Comparison of ENCODE assay signal across 27 cellular contexts in the genomic region with DNA sequence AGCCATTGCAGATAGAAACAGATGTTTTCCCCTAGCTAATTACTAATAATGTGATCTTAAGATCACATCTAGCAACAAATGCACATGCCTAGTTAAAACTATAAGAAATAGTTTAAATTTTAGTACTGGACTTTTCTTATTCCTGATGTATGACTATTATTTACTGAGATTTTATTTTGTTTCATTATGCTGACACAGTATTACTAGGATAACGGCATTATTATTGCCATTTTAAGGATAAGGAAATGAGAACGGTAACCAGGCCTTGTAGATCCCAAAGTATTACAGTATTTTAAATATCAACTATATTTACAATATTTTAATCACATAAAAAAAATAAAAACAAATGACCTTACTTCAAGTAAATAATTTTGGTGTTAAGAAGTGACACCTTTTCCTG.
"Had no signal": no experiment of that assay in that cellular context is flagged by ENCODE, and none has a peak within 500 bp of the region (broad histone marks: within the 10 kb centered on the region; RNA-seq: fewer than 3 reads in every experiment).

No MANE protein-coding gene starts in this region.

- DNase-seq: stimulated activated CD4-positive, alpha-beta T cell treated with anti-CD3 and anti-CD28 coated beads, Interleukin-2, amount 100 ng/mL, for 48 hours; stimulated activated CD4-positive, alpha-beta T cell treated with anti-CD3 and anti-CD28 coated beads, Interleukin-4, amount 100 ng/mL, for 1 hour; stimulated activated CD4-positive, alpha-beta T cell treated with anti-CD3 and anti-CD28 coated beads, Interleukin-4, amount 100 ng/mL, for 24 hours; stimulated activated CD4-positive, alpha-beta T cell treated with anti-CD3 and anti-CD28 coated beads, Interleukin-4, amount 100 ng/mL, for 4 hours; stimulated activated CD8-positive, alpha-beta memory T cell treated with anti-CD3 and anti-CD28 coated beads, Interleukin-4, amount 100 ng/mL, for 48 hours; stimulated activated naive B cell treated with anti-CD40 and anti-IgM and Interleukin-4, amounts not matched to agents 10 μg/mL and 1 μg/mL and 100 μg/mL, for 72 hours; stimulated activated naive CD4-positive, alpha-beta T cell; stimulated activated naive CD4-positive, alpha-beta T cell treated with Interleukin-2 at 50 U/mL for 16 hours; stimulated activated naive CD8-positive, alpha-beta T cell treated with anti-CD3 and anti-CD28 coated beads, Interleukin-15, amount 100 ng/mL, for 72 hours; stimulated activated naive CD8-positive, alpha-beta T cell treated with anti-CD3 and anti-CD28 coated beads, Interleukin-15, Interleukin-2, amounts not matched to agents 100 U/mL and 50 U/mL, for 24 hours; stomach; substantia nigra; testis; thyroid gland; tibial artery; transverse colon; trophoblast cell; upper lobe of left lung; upper lobe of right lung; uterus had no signal

- FAIRE-seq: urothelium cell line had no signal

- H3K4me1 ChIP-seq: stomach, suprapubic skin, testis, thyroid gland, tibial artery, transverse colon, upper lobe of left lung, upper lobe of right lung, uterus, vagina had no signal

- H3K27ac ChIP-seq: stomach, suprapubic skin, testis, thoracic aorta, thyroid gland, tibial artery, transverse colon, upper lobe of left lung, upper lobe of right lung, uterus, vagina had no signal

- H3K36me3 ChIP-seq: stomach, suprapubic skin, thoracic aorta, thyroid gland, tibial artery, tibial nerve, transverse colon, upper lobe of left lung, upper lobe of right lung, uterus, vagina had no signal

- ATAC-seq: stimulated activated effector memory CD8-positive, alpha-beta T cell treated with anti-CD3 and anti-CD28 coated beads, Interleukin-12 subunit alpha, Interleukin-12 subunit beta, amount 100 ng/mL, for 72 hours; stimulated activated memory B cell treated with anti-CD40 and anti-IgM and Interleukin-4, amounts not matched to agents 10 μg/mL and 1 μg/mL and 100 μg/mL, for 72 hours; stimulated activated naive B cell treated with anti-CD40 and anti-IgM and Interleukin-4, amounts not matched to agents 10 μg/mL and 1 μg/mL and 100 μg/mL, for 72 hours; stimulated activated naive CD8-positive, alpha-beta T cell treated with anti-CD3 and anti-CD28 coated beads, Interleukin-15, amount 100 ng/mL, for 72 hours; stimulated activated naive CD8-positive, alpha-beta T cell treated with anti-CD3 and anti-CD28 coated beads, Interleukin-15, Interleukin-2, amounts not matched to agents 100 U/mL and 50 U/mL, for 24 hours; upper lobe of right lung had no signal

- H3K4me3 ChIP-seq: stomach, suprapubic skin, testis, thoracic aorta, thyroid gland, tibial artery, tibial nerve, transverse colon, upper lobe of left lung, upper lobe of right lung, uterus, vagina had no signal

- H3K27me3 ChIP-seq: stomach, suprapubic skin, testis, thyroid gland, tibial artery, tibial nerve, transverse colon, upper lobe of left lung, upper lobe of right lung, uterus, vagina had no signal

- H3K9me3 ChIP-seq: stomach, suprapubic skin, testis, thoracic aorta, thyroid gland, tibial artery, tibial nerve, transverse colon, upper lobe of left lung, upper lobe of right lung, uterus, vagina had no signal
